8 cellular contexts compared by ENCODE assay signal in the genomic region with DNA sequence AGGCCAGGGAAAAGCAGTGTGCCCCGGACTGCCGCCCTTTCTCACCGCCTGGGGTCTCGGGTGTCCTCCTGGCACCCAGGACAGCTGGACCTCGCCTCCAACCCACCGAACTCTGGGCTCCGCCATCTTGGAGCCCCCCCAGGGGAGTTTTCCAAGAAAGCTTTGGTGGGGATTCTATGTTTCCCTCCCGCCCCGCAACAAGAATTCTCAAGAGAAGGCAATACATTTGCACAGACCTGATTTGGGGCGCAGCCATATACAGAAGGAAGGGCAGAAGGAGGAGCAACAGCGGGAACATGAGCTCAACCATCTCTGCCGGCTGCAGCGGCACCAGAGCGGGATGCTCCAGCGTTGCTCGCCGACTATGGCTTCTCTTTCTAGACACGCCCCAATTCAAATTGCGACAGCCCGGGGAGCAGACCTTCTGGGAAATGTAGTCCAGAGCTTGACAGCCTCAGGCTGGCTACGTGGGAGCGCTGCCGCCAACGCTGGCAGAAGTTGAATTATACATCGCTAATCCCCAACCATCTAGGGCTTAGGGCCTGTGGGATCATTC. TPM values are rescaled to one million over a fixed set of nuclear protein-coding genes. Genes with fewer than 3 reads are reported as not detected.
DNase-seq lines count a peak whose midpoint lies in the region; ATAC-seq and TF ChIP-seq lines count a peak whose summit lies in the region.

A gene with protein sequence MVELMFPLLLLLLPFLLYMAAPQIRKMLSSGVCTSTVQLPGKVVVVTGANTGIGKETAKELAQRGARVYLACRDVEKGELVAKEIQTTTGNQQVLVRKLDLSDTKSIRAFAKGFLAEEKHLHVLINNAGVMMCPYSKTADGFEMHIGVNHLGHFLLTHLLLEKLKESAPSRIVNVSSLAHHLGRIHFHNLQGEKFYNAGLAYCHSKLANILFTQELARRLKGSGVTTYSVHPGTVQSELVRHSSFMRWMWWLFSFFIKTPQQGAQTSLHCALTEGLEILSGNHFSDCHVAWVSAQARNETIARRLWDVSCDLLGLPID (minus strand): TSS at position 371 of the 556 bp plus-strand sequence. CDS start 61 bp downstream, at position 310.

- ATAC-seq in HG03439 (IDR thresholded peaks at IDR 0.05; ENCODE audit: unreplicated experiment) = peak; percentile 90

- no peaks in the 10 kb centered on the region for H3K27me3 ChIP-seq in colonic mucosa
- H3K27me3 ChIP-seq in layer of hippocampus (ENCODE audit: control insufficient read depth, insufficient read depth, low read length) = no peaks in the 10 kb centered on the region

- peak; percentile 91 for TF ChIP-seq POLR2A in GM19193 (IDR thresholded peaks at IDR 0.05; ENCODE audit: extremely low read depth, insufficient read depth, insufficient read length)

- TF ChIP-seq CTCF in colonic mucosa (IDR thresholded peaks at IDR 0.05) = no peak

- H3K9ac ChIP-seq in colonic mucosa (ENCODE audit: low read depth in 2 of 2, low read length in 2 of 2) = peak within 1 kb of the TSS; percentile 52 to 94

- no peaks in the 10 kb centered on the region for H3K9me3 ChIP-seq in colonic mucosa

- H3K4me1 ChIP-seq in colonic mucosa = peaks cover 4% of the 10 kb centered on the region

- intact Hi-C loops in colonic mucosa (cut with DNase I) = no loop called here

- peak within 1 kb of the TSS; percentile 95 for H3K4me3 ChIP-seq in colonic mucosa

- no peaks in the 10 kb centered on the region for H3K36me3 ChIP-seq in colonic mucosa

- DNase-seq in Ammon's horn (ENCODE audit: low spot score) = peak; percentile 96
- peak; percentile 99 for DNase-seq in NCI-H524 (lab: John Stamatoyannopoulos, UW)
- DNase-seq in activated CD4-positive, alpha-beta T cell treated with anti-CD3 and anti-CD28 coated beads for 48 hours = peak; percentile 88
- peak; percentile 91 for DNase-seq in colonic mucosa
- peak; percentile 63 to 72 for DNase-seq in stimulated activated CD4-positive, alpha-beta T cell treated with anti-CD3 and anti-CD28 coated beads, Interleukin-1b, Interleukin-23, amount 100 ng/mL, for 4 hours (ENCODE audit: low read depth in 2 of 2)

- H3K27ac ChIP-seq in colonic mucosa (peak within 1 kb of the TSS; percentile 85), layer of hippocampus (ENCODE audit: low read depth, low read length) (peak within 1 kb of the TSS; percentile 4)

RNA-seq across cellular contexts. Expression of the gene that starts here (rescaled TPM):
- 10 to 100 TPM; 60.0 to 81.7 TPM for total RNA-seq in colonic mucosa

Comparison
In these comparisons a context has a peak if more than half of its experiments do, and no peak if none do; other contexts are left out.
1. Peak in every context shown above with its lines: DNase-seq, ATAC-seq, H3K4me3 ChIP-seq and H3K27ac ChIP-seq.